9 cellular contexts compared by ENCODE assay signal in the genomic region with DNA sequence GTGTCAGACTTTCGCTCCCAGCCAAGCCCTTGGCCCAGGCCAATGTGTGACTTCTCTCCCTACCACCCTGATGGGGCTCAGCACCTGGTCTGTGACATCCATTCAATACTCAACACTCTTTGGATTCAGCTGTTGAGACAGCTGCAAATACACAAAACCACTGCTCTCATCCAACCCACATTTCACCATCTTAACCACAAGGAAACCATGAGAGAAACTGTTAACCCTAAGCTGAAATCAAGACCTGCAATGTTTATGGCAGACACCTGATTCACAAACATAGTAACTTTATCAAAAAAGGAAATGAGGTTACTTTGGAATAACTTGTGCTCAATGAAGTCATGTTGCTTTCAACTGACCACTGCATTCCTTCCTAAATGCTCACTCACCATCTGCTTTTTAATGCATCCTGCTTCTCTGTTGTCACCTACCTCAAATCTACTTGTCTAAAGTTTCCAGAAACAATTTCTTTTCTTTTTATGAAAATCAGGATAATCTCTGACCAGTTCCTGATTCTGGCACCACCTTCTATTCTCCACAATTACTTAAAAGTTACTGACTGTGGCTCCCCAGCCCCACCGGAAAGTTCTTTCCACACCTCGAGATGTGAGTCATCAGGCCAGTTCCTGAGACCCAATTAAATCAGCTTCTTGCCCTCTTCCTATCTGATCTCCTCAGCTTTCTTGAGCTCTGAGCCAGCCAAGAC.
A peak's percentile ranks its signal among the peaks of the same experiment; 100 is the strongest.
DNase-seq lines count a peak whose midpoint lies in the region; ATAC-seq and TF ChIP-seq lines count a peak whose summit lies in the region.
"Had no signal": no experiment of that assay in that cellular context is flagged by ENCODE, and none has a peak within 500 bp of the region (broad histone marks: within the 10 kb centered on the region; RNA-seq: fewer than 3 reads in every experiment).

No MANE protein-coding gene starts in this region.

- H3K36me3 Mint-ChIP-seq in T-helper 17 cell (ENCODE audit: low read depth) = peaks cover 6% of the 10 kb centered on the region
- H3K36me3 Mint-ChIP-seq: activated naive CD4-positive, alpha-beta T cell treated with anti-CD3 and anti-CD28 coated beads, Interleukin-2, amount 50 U/mL, for 24 hours had no signal

- ATAC-seq in GM18498 (IDR thresholded peaks at IDR 0.05; ENCODE audit: unreplicated experiment) (peak; percentile 83), HG02973 (IDR thresholded peaks at IDR 0.05; ENCODE audit: unreplicated experiment) (peak; percentile 62), T-helper 17 cell (peak; percentile 61), HG03135 (IDR thresholded peaks at IDR 0.05; ENCODE audit: unreplicated experiment) (no peak), Right ventricle myocardium inferior (no peak)

- H3K4me1 Mint-ChIP-seq in T-helper 17 cell = peaks cover 24% of the 10 kb centered on the region

- intact Hi-C loops in Right ventricle myocardium inferior (cut with DNase I) = no loop called here

- no peak for TF ChIP-seq POLR2A in erythroblast (IDR thresholded peaks at IDR 0.05; ENCODE audit: low read length)

- no peaks in the 10 kb centered on the region for H3K27me3 ChIP-seq in kidney epithelial cell (ENCODE audit: control insufficient read depth, insufficient read depth, low read length)

- H3K9me3 ChIP-seq in T-helper 17 cell (ENCODE audit: control insufficient read depth, low read length, poor library complexity, severe bottlenecking) = no peaks in the 10 kb centered on the region

- H3K4me3 Mint-ChIP-seq in T-helper 17 cell = no peak overlapping the region
- H3K4me3 Mint-ChIP-seq: activated naive CD4-positive, alpha-beta T cell treated with anti-CD3 and anti-CD28 coated beads, Interleukin-2, amount 50 U/mL, for 24 hours had no signal

- DNase-seq in T-helper 17 cell (no peak), kidney epithelial cell (ENCODE audit: low read depth) (peak; percentile 98), erythroblast (lab: John Stamatoyannopoulos, UW) (no peak), Right ventricle myocardium inferior (ENCODE audit: missing footprints) (no peak), DMS153 (lab: John Stamatoyannopoulos, UW) (no peak)

- TF ChIP-seq CTCF in kidney epithelial cell (IDR thresholded peaks at IDR 0.05; ENCODE audit: insufficient read depth, low read length, poor library complexity, severe bottlenecking) = no peak

- no peaks in the 10 kb centered on the region for H3K36me3 ChIP-seq in kidney epithelial cell (ENCODE audit: control insufficient read depth, insufficient read depth, low read length)

- no peak overlapping the region for H3K27ac Mint-ChIP-seq in T-helper 17 cell
- H3K27ac Mint-ChIP-seq: activated naive CD4-positive, alpha-beta T cell treated with anti-CD3 and anti-CD28 coated beads, Interleukin-2, amount 50 U/mL, for 24 hours had no signal

- H3K27me3 Mint-ChIP-seq in T-helper 17 cell = peaks cover 33% of the 10 kb centered on the region

- no peak overlapping the region for H3K4me3 ChIP-seq in kidney epithelial cell (ENCODE audit: low read depth, low read length)

Comparison
In these comparisons a context has a peak if more than half of its experiments do, and no peak if none do; other contexts are left out.
1. ATAC-seq: peak in GM18498 (single experiment), HG02973 (single experiment) and T-helper 17 cell (single experiment); none in HG03135 (single experiment) and Right ventricle myocardium inferior (single experiment).